In the genomic region with DNA sequence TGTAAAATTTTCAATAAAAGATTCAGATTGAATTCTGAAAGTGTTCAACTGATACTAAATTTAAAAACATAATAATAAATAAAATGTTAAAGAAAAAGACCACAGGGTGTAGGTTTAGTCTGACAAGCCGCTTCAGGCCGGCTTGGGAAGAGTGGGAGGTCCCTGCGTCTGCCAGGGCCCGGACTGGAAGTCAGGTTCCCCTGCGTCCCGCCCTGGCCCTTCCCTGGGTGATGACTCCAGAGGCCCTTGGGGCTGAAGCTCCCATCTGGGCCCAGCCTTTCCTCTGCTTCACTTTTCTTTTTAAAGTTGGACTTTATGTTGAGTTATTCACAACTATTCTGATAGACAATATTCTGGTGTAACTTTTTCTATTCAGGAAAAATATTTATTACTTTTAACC, we compare ENCODE assay signal across 15 cellular contexts.
DNase-seq lines count a peak whose midpoint lies in the region; ATAC-seq and TF ChIP-seq lines count a peak whose summit lies in the region.
"Had no signal": no experiment of that assay in that cellular context is flagged by ENCODE, and none has a peak within 500 bp of the region (broad histone marks: within the 10 kb centered on the region; RNA-seq: fewer than 3 reads in every experiment).

No MANE protein-coding gene starts in this region.

- TF ChIP-seq CTCF in left ventricle myocardium inferior (IDR thresholded peaks at IDR 0.05; ENCODE audit: borderline replicate concordance) = no peak
- no peak for TF ChIP-seq CTCF in CD4-positive, alpha-beta T cell (IDR thresholded peaks at IDR 0.05)

- intact Hi-C loops in left ventricle myocardium inferior (cut with micrococcal nuclease) = no loop called here
- intact Hi-C loops in sciatic nerve (cut with DNase I) = no loop called here
- intact Hi-C loops in CD4-positive, alpha-beta T cell (cut with DNase I, micrococcal nuclease) = no loop called here

- no peaks in the 10 kb centered on the region for H3K36me3 ChIP-seq in left ventricle myocardium inferior

- POLR2A ChIA-PET in CD4-positive, alpha-beta T cell (lab: Charles Lee) = no interaction called here

- peak; percentile 53 for DNase-seq in activated effector memory CD4-positive, alpha-beta T cell treated with anti-CD3 and anti-CD28 coated beads, Interleukin-2, amount 50 U/mL, for 16 hours
- DNase-seq in activated effector memory CD4-positive, alpha-beta T cell treated with Interleukin-2 at 50 U/mL for 16 hours = no peak
- DNase-seq in left ventricle myocardium inferior = peak; percentile 53
- DNase-seq in sciatic nerve (ENCODE audit: low spot score) = no peak
- DNase-seq in CD4-positive, alpha-beta T cell = no peak
- DNase-seq: Caco-2; CD8-positive, alpha-beta memory T cell; GF-D8; GM23248; H9 had no signal

- H3K9me3 Mint-ChIP-seq in CD4-positive, alpha-beta T cell = no peaks in the 10 kb centered on the region
- H3K9me3 Mint-ChIP-seq: CD14-positive monocyte; CD8-positive, alpha-beta memory T cell; H9 had no signal

- H3K27me3 Mint-ChIP-seq in CD4-positive, alpha-beta T cell = no peaks in the 10 kb centered on the region

- peak overlapping the region; percentile 74 for H3K27ac ChIP-seq in left ventricle myocardium inferior (replicated peaks)
- no peak overlapping the region for H3K27ac ChIP-seq in CD4-positive, alpha-beta T cell (ENCODE audit: low read depth, low read length)
- H3K27ac ChIP-seq: 22Rv1, GM23248 had no signal

- no peak overlapping the region for H3K27ac Mint-ChIP-seq in CD4-positive, alpha-beta T cell
- H3K27ac Mint-ChIP-seq: CD14-positive monocyte; CD8-positive, alpha-beta memory T cell; H9 had no signal

- no peaks in the 10 kb centered on the region for H3K4me1 Mint-ChIP-seq in CD4-positive, alpha-beta T cell (ENCODE audit: low read depth)
- H3K4me1 Mint-ChIP-seq: CD14-positive monocyte; CD8-positive, alpha-beta memory T cell had no signal

- no peak overlapping the region for H3K4me3 Mint-ChIP-seq in CD4-positive, alpha-beta T cell
- H3K4me3 Mint-ChIP-seq: CD14-positive monocyte; CD8-positive, alpha-beta memory T cell; H9 had no signal

- CTCF ChIA-PET in CD4-positive, alpha-beta T cell (lab: Charles Lee) = no interaction called here

- H3K4me3 ChIP-seq in left ventricle myocardium inferior = no peak overlapping the region
- H3K4me3 ChIP-seq: GM23248 had no signal

- peaks cover 12% of the 10 kb centered on the region for H3K27me3 ChIP-seq in left ventricle myocardium inferior (ENCODE audit: low read depth)
- no peaks in the 10 kb centered on the region for H3K27me3 ChIP-seq in CD4-positive, alpha-beta T cell (ENCODE audit: control insufficient read depth, insufficient read depth, low read length)

- H3K4me1 ChIP-seq in left ventricle myocardium inferior = peaks cover 33% of the 10 kb centered on the region
- H3K4me1 ChIP-seq: Caco-2 had no signal

- ATAC-seq in sciatic nerve (peak; percentile 55), HG02642 (IDR thresholded peaks at IDR 0.05; ENCODE audit: poor library complexity, unreplicated experiment) (no peak), GM19324 (IDR thresholded peaks at IDR 0.05; ENCODE audit: low FRiP score, unreplicated experiment) (no peak)
- ATAC-seq in CD4-positive, alpha-beta T cell (ENCODE audit: poor library complexity) = no peak
- ATAC-seq: HepG2 had no signal

- H3K36me3 Mint-ChIP-seq in CD4-positive, alpha-beta T cell (ENCODE audit: low read depth) = no peaks in the 10 kb centered on the region
- H3K36me3 Mint-ChIP-seq: CD14-positive monocyte; CD8-positive, alpha-beta memory T cell had no signal

- no peaks in the 10 kb centered on the region for H3K9me3 ChIP-seq in left ventricle myocardium inferior (replicated peaks)
- H3K9me3 ChIP-seq in CD4-positive, alpha-beta T cell (ENCODE audit: control insufficient read depth, low read length) = no peaks in the 10 kb centered on the region
- H3K9me3 ChIP-seq: Caco-2 had no signal

Comparison
In these comparisons a context has a peak if more than half of its experiments do, and no peak if none do; other contexts are left out.
1. DNase-seq: peak in activated effector memory CD4-positive, alpha-beta T cell treated with anti-CD3 and anti-CD28 coated beads, Interleukin-2, amount 50 U/mL, for 16 hours (single experiment) and left ventricle myocardium inferior (single experiment); none in activated effector memory CD4-positive, alpha-beta T cell treated with Interleukin-2 at 50 U/mL for 16 hours (single experiment), sciatic nerve (single experiment) and CD4-positive, alpha-beta T cell (0 of 10).